Comparison of ENCODE assay signal across 2 cellular contexts in genomic region chr4:118807659-118808058, GRCh38.
TF ChIP-seq lines count a peak whose summit lies in the region.

No MANE protein-coding gene starts in this region.

TF ChIP-seq in IMR-90, 13 proteins besides CTCF, POLR2A, EP300 and RAD21 (continued from another document):
- no peak for TF ChIP-seq ELK1 (IDR thresholded peaks at IDR 0.05; ENCODE audit: borderline replicate concordance, low read depth, low read length)

TF ChIP-seq in SK-N-SH treated with all-trans-retinoic acid at 6 μM for 48 hours, 23 proteins besides CTCF, POLR2A, EP300 and RAD21:
- peak; percentile 86; the same call in 1 of the 2 replicates for TF ChIP-seq TSHZ2 (CRISPR knock-in tag; IDR thresholded peaks at IDR 0.05)
- TF ChIP-seq SNAI2 (CRISPR knock-in tag; IDR thresholded peaks at IDR 0.05), result 0 out of 2 replicates have a peak, but pooled peaks have one; percentile 22
- TF ChIP-seq ARNTL (CRISPR knock-in tag; IDR thresholded peaks at IDR 0.05; ENCODE audit: borderline replicate concordance, low read depth), result no peak
- TF ChIP-seq ZNF8 (CRISPR knock-in tag; IDR thresholded peaks at IDR 0.05), result no peak
- no peak for TF ChIP-seq ESRRG (CRISPR knock-in tag; IDR thresholded peaks at IDR 0.05)
- TF ChIP-seq ZC3H10 (CRISPR knock-in tag; IDR thresholded peaks at IDR 0.05), result no peak
- TF ChIP-seq TCF4 (CRISPR knock-in tag; IDR thresholded peaks at IDR 0.05; ENCODE audit: borderline replicate concordance), result peak; percentile 78; the same call in 1 of the 2 replicates
- no peak for TF ChIP-seq ZNF70 (CRISPR knock-in tag; IDR thresholded peaks at IDR 0.05)
- TF ChIP-seq ISL1 (CRISPR knock-in tag; IDR thresholded peaks at IDR 0.05), result peak; percentile 64; the same call in 1 of the 2 replicates
- peak; percentile 72; the same call in 1 of the 2 replicates for TF ChIP-seq CSRNP3 (CRISPR knock-in tag; IDR thresholded peaks at IDR 0.05)
- no peak for TF ChIP-seq ZNF565 (CRISPR knock-in tag; conservative IDR thresholded peaks at IDR 0.05; ENCODE audit: low read depth)
- TF ChIP-seq CSDC2 (CRISPR knock-in tag; IDR thresholded peaks at IDR 0.05), result no peak
- TF ChIP-seq POU6F1 (CRISPR knock-in tag; IDR thresholded peaks at IDR 0.05; ENCODE audit: borderline replicate concordance, low read depth), result no peak
